Comparison of ENCODE assay signal across 8 cellular contexts in genomic region chr6:55069132-55069781, GRCh38.
DNase-seq lines count a peak whose midpoint lies in the region; TF ChIP-seq lines count a peak whose summit lies in the region.

No MANE protein-coding gene starts in this region.

- H3K4me1 Mint-ChIP-seq in brain: peaks cover 5% of the 10 kb centered on the region

- no peak overlapping the region for H3K4me3 ChIP-seq in cardiac muscle cell

- intact Hi-C loops in cardiac septum (cut with DNase I): loop anchor here (10.0 kb wide), 2 partner anchors 354 to 1084 kb away; no protein-coding TSS in a partner anchor

- H3K4me3 Mint-ChIP-seq in brain: no peak overlapping the region

- peaks cover 5% of the 10 kb centered on the region for H3K4me1 ChIP-seq in cardiac muscle cell (ENCODE audit: low read depth)

- H3K27ac ChIP-seq in cardiac muscle cell: no peak overlapping the region

- H3K9me3 ChIP-seq in cardiac muscle cell (ENCODE audit: low read depth): no peaks in the 10 kb centered on the region

- TF ChIP-seq CTCF in cardiac muscle cell (IDR thresholded peaks at IDR 0.05; ENCODE audit: low read depth, low read length) (peak; percentile 63), brain (conservative IDR thresholded peaks at IDR 0.05) (peak; percentile 82 to 89)

- H3K36me3 ChIP-seq in cardiac muscle cell: no peaks in the 10 kb centered on the region

- H3K9me3 Mint-ChIP-seq in brain: peaks cover 0 to 3% (median 0%) of the 10 kb centered on the region in 5 experiments

- no peaks in the 10 kb centered on the region for H3K27me3 ChIP-seq in cardiac muscle cell

- DNase-seq in cardiac muscle cell (ENCODE audit: low read depth in 1 of 2, low spot score in 1 of 2) (peak; percentile 66 to 71), cardiac septum (ENCODE audit: low spot score) (no peak), NCI-H460 (ENCODE audit: extremely low read depth, low read depth) (peak; percentile 40), kidney tubule cell (ENCODE audit: low spot score) (peak; percentile 56), NCI-H345 treated with DMSO at 0.1 percent for 48 hours (lab: John Stamatoyannopoulos, UW; ENCODE audit: unreplicated experiment) (no peak), activated T-cell treated with anti-CD3 and anti-CD28 coated beads for 4 hours (no peak)
- DNase-seq in activated T-cell treated with anti-CD3 and anti-CD28 coated beads, Interleukin-2, amount 50 U/mL, for 48 hours: no peak

- H3K36me3 Mint-ChIP-seq in brain: no peaks in the 10 kb centered on the region

- peaks cover 5% of the 10 kb centered on the region for H3K27me3 Mint-ChIP-seq in brain

- H3K27ac Mint-ChIP-seq in brain: no peak overlapping the region

Comparison
In these comparisons a context has a peak if more than half of its experiments do, and no peak if none do; other contexts are left out.
1. DNase-seq: peak in cardiac muscle cell (2 of 2), NCI-H460 (single experiment) and kidney tubule cell (single experiment); none in cardiac septum (single experiment), NCI-H345 treated with DMSO at 0.1 percent for 48 hours (single experiment), activated T-cell treated with anti-CD3 and anti-CD28 coated beads, Interleukin-2, amount 50 U/mL, for 48 hours (0 of 2) and activated T-cell treated with anti-CD3 and anti-CD28 coated beads for 4 hours (single experiment).